10 cellular contexts compared by ENCODE assay signal in the genomic region with DNA sequence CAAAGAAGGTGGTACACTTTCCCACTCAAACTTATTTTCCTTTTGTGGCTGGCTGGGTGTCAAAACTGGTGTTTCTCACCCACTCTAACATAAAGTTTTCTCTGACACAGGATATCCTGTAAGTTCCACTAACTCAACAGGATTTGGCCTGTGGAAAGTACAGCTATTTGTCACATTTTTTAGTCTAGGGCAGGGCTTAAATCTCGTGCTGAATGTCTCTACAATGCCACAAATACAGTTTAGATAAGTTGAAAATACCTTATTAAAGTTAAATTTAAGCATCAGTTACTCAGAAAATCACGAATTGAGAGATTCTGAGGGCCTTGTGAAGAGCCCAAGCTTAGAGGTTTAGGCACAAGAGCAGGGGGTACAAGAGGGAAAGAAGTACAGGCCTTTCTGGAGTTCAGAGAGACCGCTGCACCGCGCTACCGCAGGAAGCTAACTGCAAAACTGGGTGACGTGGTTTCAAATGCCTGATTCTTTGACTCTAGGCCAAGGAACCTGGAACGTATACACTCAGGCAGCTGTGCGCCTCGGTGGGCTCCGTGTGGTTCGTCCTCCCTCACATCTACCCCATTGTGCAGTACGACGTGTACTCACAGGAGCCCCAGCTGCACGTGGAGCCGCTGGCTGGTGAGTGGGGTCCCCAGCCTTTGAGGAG. TPM values are rescaled to one million over a fixed set of nuclear protein-coding genes. Genes with fewer than 3 reads are reported as not detected.
DNase-seq lines count a peak whose midpoint lies in the region; ATAC-seq, FAIRE-seq and TF ChIP-seq lines count a peak whose summit lies in the region.
"Had no signal": no experiment of that assay in that cellular context is flagged by ENCODE, and none has a peak within 500 bp of the region (broad histone marks: within the 10 kb centered on the region; RNA-seq: fewer than 3 reads in every experiment).

No MANE protein-coding gene starts in this region.

- H3K4me1 Mint-ChIP-seq in activated T-cell treated with anti-CD3 and anti-CD28 coated beads, Interleukin-2, amount 50 U/mL, for 24 hours (ENCODE audit: low read depth) = peaks cover 88% of the 10 kb centered on the region

- H3K9me3 Mint-ChIP-seq in activated T-cell treated with anti-CD3 and anti-CD28 coated beads, Interleukin-2, amount 50 U/mL, for 24 hours = no peaks in the 10 kb centered on the region

- 88% methylated on average over 14 of the region's 16 CpGs for WGBS in esophagus muscularis mucosa

- peaks cover 12 to 48% (median 25%) of the 10 kb centered on the region in 4 donors for H3K4me1 ChIP-seq in esophagus muscularis mucosa

- no peak overlapping the region for H3K4me3 ChIP-seq in esophagus muscularis mucosa

- TF ChIP-seq POLR2A in esophagus muscularis mucosa (IDR thresholded peaks at IDR 0.05; ENCODE audit: low read depth) = no peak

- peak overlapping the region; percentile 97 for H3K27ac Mint-ChIP-seq in activated T-cell treated with anti-CD3 and anti-CD28 coated beads, Interleukin-2, amount 50 U/mL, for 24 hours

- TF ChIP-seq EP300 in esophagus muscularis mucosa (IDR thresholded peaks at IDR 0.05) = no peak

- H3K27ac ChIP-seq in esophagus muscularis mucosa (replicated peaks in 1 of 4) = peak overlapping the region in 3 of 4 donors; percentile 11 to 34 (median 18)

- DNase-seq in GM19239 (ENCODE audit: insufficient read length, low spot score) (no peak), esophagus muscularis mucosa (ENCODE audit: extremely low spot score) (no peak), omental fat pad (ENCODE audit: low spot score) (no peak), NAMALWA (ENCODE audit: low spot score) (no peak), OCI-M1 (lab: John Stamatoyannopoulos, UW) (no peak)
- peak; percentile 71 for DNase-seq in activated T-cell treated with anti-CD3 and anti-CD28 coated beads, Interleukin-2, amount 50 U/mL, for 24 hours
- DNase-seq in stimulated activated CD4-positive, alpha-beta T cell treated with anti-CD3 and anti-CD28 coated beads, Interleukin-2, amount 100 ng/mL, for 48 hours = peak; percentile 52 to 54
- DNase-seq: IMR-90 had no signal

- H3K36me3 ChIP-seq in esophagus muscularis mucosa = peaks cover 49 to 98% (median 81%) of the 10 kb centered on the region in 4 donors

- H3K9me3 ChIP-seq in esophagus muscularis mucosa = no peaks in the 10 kb centered on the region

- H3K4me3 Mint-ChIP-seq in activated T-cell treated with anti-CD3 and anti-CD28 coated beads, Interleukin-2, amount 50 U/mL, for 24 hours = peak overlapping the region; percentile 67

- no peaks in the 10 kb centered on the region for H3K27me3 ChIP-seq in esophagus muscularis mucosa

- intact Hi-C loops in esophagus muscularis mucosa (cut with DNase I) = no loop called here

- no peaks in the 10 kb centered on the region for H3K27me3 Mint-ChIP-seq in activated T-cell treated with anti-CD3 and anti-CD28 coated beads, Interleukin-2, amount 50 U/mL, for 24 hours

- peak; percentile 55 for FAIRE-seq in GM19239 (lab: Jason Lieb, UNC)

- TF ChIP-seq CTCF in esophagus muscularis mucosa (IDR thresholded peaks at IDR 0.05) (no peak), omental fat pad (IDR thresholded peaks at IDR 0.05) (no peak)

- no peak for ATAC-seq in omental fat pad (ENCODE audit: low FRiP score)
- ATAC-seq in GM21515 (IDR thresholded peaks at IDR 0.05; ENCODE audit: unreplicated experiment) = no peak
- ATAC-seq: Panc1 had no signal

- H3K36me3 Mint-ChIP-seq in activated T-cell treated with anti-CD3 and anti-CD28 coated beads, Interleukin-2, amount 50 U/mL, for 24 hours (ENCODE audit: low read depth) = peaks cover 99% of the 10 kb centered on the region

RNA-seq across cellular contexts. Expression of gene PWP2, which starts 23.4 kb away (rescaled TPM):
- 10 to 100 TPM in 1 of 4 donors, 1 to 10 TPM in 3; 1.9 to 10.8 (median 6.7) TPM for total RNA-seq in esophagus muscularis mucosa
- 10 to 100 TPM in 2 of 4 donors, 1 to 10 TPM in 2; 5.3 to 17.2 (median 11.3) TPM for total RNA-seq in omental fat pad

RNA-seq across cellular contexts. Expression of gene GATD3, which starts 49.7 kb away (rescaled TPM):
- 10 to 100 TPM in 2 of 4 donors, 1 to 10 TPM in 2; 4.3 to 31.6 (median 9.0) TPM for total RNA-seq in esophagus muscularis mucosa
- 10 to 100 TPM in 3 of 4 donors, 1 to 10 TPM in 1; 8.7 to 50.8 (median 15.2) TPM for total RNA-seq in omental fat pad

Comparison
In these comparisons a context has a peak if more than half of its experiments do, and no peak if none do; other contexts are left out.
1. DNase-seq: peak in activated T-cell treated with anti-CD3 and anti-CD28 coated beads, Interleukin-2, amount 50 U/mL, for 24 hours (single experiment) and stimulated activated CD4-positive, alpha-beta T cell treated with anti-CD3 and anti-CD28 coated beads, Interleukin-2, amount 100 ng/mL, for 48 hours (2 of 2); none in GM19239 (single experiment), esophagus muscularis mucosa (single experiment), omental fat pad (single experiment), NAMALWA (single experiment) and OCI-M1 (single experiment).